In the genomic region with DNA sequence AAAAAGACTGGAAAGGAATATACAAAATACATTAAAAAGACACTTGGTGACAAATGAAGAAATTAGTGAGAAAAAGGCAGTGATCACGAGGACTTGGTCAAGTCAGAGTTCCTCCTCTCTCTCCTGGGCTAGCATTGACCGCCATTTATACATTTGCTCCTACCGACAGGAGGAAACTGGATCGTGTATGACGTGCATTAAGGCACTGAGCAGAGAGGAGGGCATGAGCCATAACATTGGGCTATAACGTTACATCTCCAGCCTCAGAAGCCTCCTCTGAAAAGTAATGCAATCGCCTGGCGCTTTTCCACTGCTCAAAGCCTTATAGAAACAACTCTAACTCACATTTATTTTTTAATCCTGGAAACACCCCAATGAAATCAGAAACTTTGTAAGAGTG, we compare ENCODE assay signal across 20 cellular contexts. TPM values are rescaled to one million over a fixed set of nuclear protein-coding genes. Genes with fewer than 3 reads are reported as not detected.
"Had no signal": no experiment of that assay in that cellular context is flagged by ENCODE, and none has a peak within 500 bp of the region (broad histone marks: within the 10 kb centered on the region; RNA-seq: fewer than 3 reads in every experiment).

No MANE protein-coding gene starts in this region.

- FAIRE-seq: colon, TTC549 had no signal

- H3K4me3 ChIP-seq: gastroesophageal sphincter, heart left ventricle, left ventricle myocardium inferior, prostate gland, right atrium auricular region, skin epidermis had no signal

- H3K27ac ChIP-seq: gastroesophageal sphincter, heart left ventricle, left ventricle myocardium inferior, prostate gland, right atrium auricular region, skin epidermis had no signal

- H3K4me1 ChIP-seq: gastroesophageal sphincter, heart left ventricle, left ventricle myocardium inferior, prostate gland, right atrium auricular region had no signal

- DNase-seq: activated CD4-positive, alpha-beta T cell treated with anti-CD3 and anti-CD28 coated beads for 36 hours; activated CD4-positive, alpha-beta T cell treated with anti-CD3 and anti-CD28 coated beads, Interleukin-2, amount 50 U/mL, for 48 hours; activated gamma-delta T cell; amniotic stem cell; central memory CD4-positive, alpha-beta T cell; heart left ventricle; left ventricle myocardium inferior; stimulated activated CD4-positive, alpha-beta T cell treated with anti-CD3 and anti-CD28 coated beads, Interleukin-2, amount 100 ng/mL, for 48 hours had no signal

- H3K27me3 ChIP-seq: right atrium auricular region had no signal

- H3K9me3 ChIP-seq: gastroesophageal sphincter, heart left ventricle, left ventricle myocardium inferior, prostate gland, right atrium auricular region had no signal

- H3K36me3 ChIP-seq: gastroesophageal sphincter, heart left ventricle, left ventricle myocardium inferior, prostate gland, right atrium auricular region had no signal

- ATAC-seq: activated CD4-positive, alpha-beta T cell treated with anti-CD3 and anti-CD28 coated beads for 36 hours; gastroesophageal sphincter; heart left ventricle; WTC11 had no signal

RNA-seq across cellular contexts. Expression of gene OTOP1, which starts 10.5 kb away (rescaled TPM):
- total RNA-seq: activated CD4-positive, alpha-beta T cell treated with anti-CD3 and anti-CD28 coated beads for 36 hours; endodermal cell; epithelial cell of proximal tubule; gastroesophageal sphincter; heart left ventricle; kidney epithelial cell; left ventricle myocardium inferior; myocyte; osteoblast; prostate gland; right atrium auricular region; WTC11 had no signal
- polyA plus RNA-seq: heart left ventricle had no signal
